In the genomic region with DNA sequence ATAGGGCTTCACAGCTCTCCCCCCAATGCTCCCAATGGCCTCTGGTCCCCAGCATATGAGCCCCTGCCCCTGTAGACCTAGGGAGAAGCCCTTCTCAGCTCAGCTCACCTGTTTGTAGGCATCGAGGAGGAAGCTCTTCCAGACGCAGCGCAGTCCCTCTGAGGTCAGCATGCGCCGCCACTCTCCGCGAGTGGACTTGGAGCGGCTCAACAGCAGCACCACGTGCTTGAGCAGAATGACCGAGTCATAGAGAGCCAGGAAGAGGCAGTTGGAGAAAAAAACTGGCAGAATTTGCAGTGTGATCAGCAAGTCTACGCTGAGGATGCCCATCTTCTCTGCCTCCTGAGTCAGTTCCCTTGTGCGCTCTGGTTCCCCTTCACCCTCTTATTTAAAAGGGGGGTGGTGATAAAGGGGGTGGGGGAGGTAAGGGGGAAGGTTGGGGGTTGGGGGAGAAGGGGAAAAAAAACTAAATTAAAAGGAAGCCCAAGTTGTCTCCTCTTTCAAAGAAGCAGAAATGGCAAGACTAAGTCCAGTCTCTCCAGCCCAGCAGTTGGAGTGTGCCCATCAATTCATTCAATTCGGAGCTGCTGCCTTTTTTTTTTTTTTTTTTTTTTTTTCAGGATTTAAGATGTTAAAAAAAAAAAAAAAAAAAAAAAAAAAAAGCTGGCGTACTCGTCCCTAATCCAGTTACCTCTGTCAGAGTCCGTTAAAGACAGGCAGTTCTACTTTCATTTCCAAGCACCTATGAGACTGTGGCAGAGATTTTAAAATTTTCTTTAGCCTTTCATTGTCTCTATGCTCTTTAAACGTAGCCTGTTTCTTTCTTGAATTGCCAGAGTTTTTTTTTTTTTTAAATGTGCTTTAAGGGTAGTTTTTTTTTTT, we compare ENCODE assay signal across 9 cellular contexts. TPM values are rescaled to one million over a fixed set of nuclear protein-coding genes. Genes with fewer than 3 reads are reported as not detected.
A peak's percentile ranks its signal among the peaks of the same experiment; 100 is the strongest.
DNase-seq lines count a peak whose midpoint lies in the region; ATAC-seq and TF ChIP-seq lines count a peak whose summit lies in the region.
"Had no signal": no experiment of that assay in that cellular context is flagged by ENCODE, and none has a peak within 500 bp of the region (broad histone marks: within the 10 kb centered on the region; RNA-seq: fewer than 3 reads in every experiment).

A gene (minus strand): TSS at position 362 of the 882 bp plus-strand sequence. CDS start 32 bp downstream, at position 330.

- no peaks in the 10 kb centered on the region for H3K9me3 Mint-ChIP-seq in endothelial cell (ENCODE audit: unreplicated experiment)
- H3K9me3 Mint-ChIP-seq: stimulated activated naive CD8-positive, alpha-beta T cell treated with anti-CD3 and anti-CD28 coated beads, Interleukin-15, Interleukin-2, amounts not matched to agents 100 ng/mL and 50 ng/mL, for 24 hours had no signal

- H3K4me3 Mint-ChIP-seq in endothelial cell (ENCODE audit: unreplicated experiment), result no peak within 1 kb of the TSS
- H3K4me3 Mint-ChIP-seq: stimulated activated naive CD8-positive, alpha-beta T cell treated with anti-CD3 and anti-CD28 coated beads, Interleukin-15, Interleukin-2, amounts not matched to agents 100 ng/mL and 50 ng/mL, for 24 hours had no signal

- peaks cover 4% of the 10 kb centered on the region for H3K4me1 Mint-ChIP-seq in endothelial cell (ENCODE audit: unreplicated experiment)

- 0 out of 2 replicates have a peak within 1 kb of the TSS, but pooled peaks have one; percentile 2 for H3K4me3 ChIP-seq in BE2C (ENCODE audit: low read depth, low read length)
- peak within 1 kb of the TSS; percentile 52 for H3K4me3 ChIP-seq in fibroblast of pulmonary artery (replicated peaks; ENCODE audit: low read depth, low read length)
- H3K4me3 ChIP-seq in parathyroid adenoma (ENCODE audit: low read depth, low read length), result peak within 1 kb of the TSS; percentile 30

- H3K27me3 ChIP-seq in BE2C, result no peaks in the 10 kb centered on the region; the same call in 1 of the 2 replicates
- H3K27me3 ChIP-seq in parathyroid adenoma (ENCODE audit: control insufficient read depth, insufficient read depth, low read length), result no peaks in the 10 kb centered on the region

- no peaks in the 10 kb centered on the region for H3K36me3 ChIP-seq in BE2C
- H3K36me3 ChIP-seq in parathyroid adenoma (ENCODE audit: control insufficient read depth, insufficient read depth, low read length), result no peaks in the 10 kb centered on the region

- ATAC-seq in GM19467 (IDR thresholded peaks at IDR 0.05; ENCODE audit: unreplicated experiment), result no peak

- no peaks in the 10 kb centered on the region for H3K4me1 ChIP-seq in BE2C
- no peaks in the 10 kb centered on the region for H3K4me1 ChIP-seq in parathyroid adenoma

- TF ChIP-seq CTCF in BE2C (IDR thresholded peaks at IDR 0.05; ENCODE audit: low read depth, low read length) (no peak), fibroblast of pulmonary artery (IDR thresholded peaks at IDR 0.05; ENCODE audit: low read length, missing control alignments) (no peak), parathyroid adenoma (IDR thresholded peaks at IDR 0.05) (no peak), endothelial cell (IDR thresholded peaks at IDR 0.05; ENCODE audit: unreplicated experiment) (no peak)

- H3K27ac Mint-ChIP-seq in endothelial cell (ENCODE audit: unreplicated experiment), result no peak within 1 kb of the TSS
- H3K27ac Mint-ChIP-seq: stimulated activated naive CD8-positive, alpha-beta T cell treated with anti-CD3 and anti-CD28 coated beads, Interleukin-15, Interleukin-2, amounts not matched to agents 100 ng/mL and 50 ng/mL, for 24 hours had no signal

- DNase-seq in BE2C (no peak), fibroblast of pulmonary artery (ENCODE audit: low read depth) (peak; percentile 35), RKO (ENCODE audit: low spot score) (no peak), endothelial cell (ENCODE audit: low spot score) (no peak), NCI-H524 (lab: John Stamatoyannopoulos, UW) (no peak)

- no peaks in the 10 kb centered on the region for H3K79me2 ChIP-seq in parathyroid adenoma

- no peak within 1 kb of the TSS for H3K9ac ChIP-seq in parathyroid adenoma

- peak within 1 kb of the TSS; percentile 63 for H3K4me2 ChIP-seq in parathyroid adenoma (ENCODE audit: low read length)

- H3K36me3 Mint-ChIP-seq in endothelial cell (ENCODE audit: low read depth, unreplicated experiment), result no peaks in the 10 kb centered on the region

- no peaks in the 10 kb centered on the region for H3K27me3 Mint-ChIP-seq in endothelial cell (ENCODE audit: unreplicated experiment)
- H3K27me3 Mint-ChIP-seq: stimulated activated naive CD8-positive, alpha-beta T cell treated with anti-CD3 and anti-CD28 coated beads, Interleukin-15, Interleukin-2, amounts not matched to agents 100 ng/mL and 50 ng/mL, for 24 hours had no signal

- H2AFZ ChIP-seq in parathyroid adenoma, result peak within 1 kb of the TSS; percentile 34

- no peak within 1 kb of the TSS for H3K27ac ChIP-seq in parathyroid adenoma

- H3K9me3 ChIP-seq in BE2C, result no peaks in the 10 kb centered on the region
- no peaks in the 10 kb centered on the region for H3K9me3 ChIP-seq in parathyroid adenoma (ENCODE audit: control insufficient read depth, low read length)

TF ChIP-seq in PFSK-1, 5 proteins besides CTCF, POLR2A, EP300 and RAD21:
- TF ChIP-seq, protein P1, sequence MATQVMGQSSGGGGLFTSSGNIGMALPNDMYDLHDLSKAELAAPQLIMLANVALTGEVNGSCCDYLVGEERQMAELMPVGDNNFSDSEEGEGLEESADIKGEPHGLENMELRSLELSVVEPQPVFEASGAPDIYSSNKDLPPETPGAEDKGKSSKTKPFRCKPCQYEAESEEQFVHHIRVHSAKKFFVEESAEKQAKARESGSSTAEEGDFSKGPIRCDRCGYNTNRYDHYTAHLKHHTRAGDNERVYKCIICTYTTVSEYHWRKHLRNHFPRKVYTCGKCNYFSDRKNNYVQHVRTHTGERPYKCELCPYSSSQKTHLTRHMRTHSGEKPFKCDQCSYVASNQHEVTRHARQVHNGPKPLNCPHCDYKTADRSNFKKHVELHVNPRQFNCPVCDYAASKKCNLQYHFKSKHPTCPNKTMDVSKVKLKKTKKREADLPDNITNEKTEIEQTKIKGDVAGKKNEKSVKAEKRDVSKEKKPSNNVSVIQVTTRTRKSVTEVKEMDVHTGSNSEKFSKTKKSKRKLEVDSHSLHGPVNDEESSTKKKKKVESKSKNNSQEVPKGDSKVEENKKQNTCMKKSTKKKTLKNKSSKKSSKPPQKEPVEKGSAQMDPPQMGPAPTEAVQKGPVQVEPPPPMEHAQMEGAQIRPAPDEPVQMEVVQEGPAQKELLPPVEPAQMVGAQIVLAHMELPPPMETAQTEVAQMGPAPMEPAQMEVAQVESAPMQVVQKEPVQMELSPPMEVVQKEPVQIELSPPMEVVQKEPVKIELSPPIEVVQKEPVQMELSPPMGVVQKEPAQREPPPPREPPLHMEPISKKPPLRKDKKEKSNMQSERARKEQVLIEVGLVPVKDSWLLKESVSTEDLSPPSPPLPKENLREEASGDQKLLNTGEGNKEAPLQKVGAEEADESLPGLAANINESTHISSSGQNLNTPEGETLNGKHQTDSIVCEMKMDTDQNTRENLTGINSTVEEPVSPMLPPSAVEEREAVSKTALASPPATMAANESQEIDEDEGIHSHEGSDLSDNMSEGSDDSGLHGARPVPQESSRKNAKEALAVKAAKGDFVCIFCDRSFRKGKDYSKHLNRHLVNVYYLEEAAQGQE (IDR thresholded peaks at IDR 0.05; ENCODE audit: insufficient read depth in 1 of 2, low read depth in 2 of 2, low read length in 2 of 2), result no peak
- TF ChIP-seq SIN3A (IDR thresholded peaks at IDR 0.05; ENCODE audit: borderline replicate concordance, insufficient read depth, low read length), result peak; percentile 45; the same call in 1 of the 2 replicates
- TF ChIP-seq POLR2AphosphoS5 (IDR thresholded peaks at IDR 0.05; ENCODE audit: low read depth, low read length), result peak; percentile 8; the same call in 1 of the 2 replicates

RNA-seq across cellular contexts. Expression of the gene that starts here (rescaled TPM):
- not detected for polyA plus RNA-seq in BE2C (2012; ENCODE audit: insufficient read depth, insufficient read length, low read depth)
- polyA plus RNA-seq in PFSK-1 (2012; ENCODE audit: insufficient read length, low read depth), result 41.9 TPM
- total RNA-seq in endothelial cell (ENCODE audit: unreplicated experiment), result 0.10 TPM

Comparison
In these comparisons a context has a peak if more than half of its experiments do, and no peak if none do; other contexts are left out.
1. H3K4me3 ChIP-seq: peak in every context shown above with its lines; median percentile 52 in fibroblast of pulmonary artery; 30 in parathyroid adenoma; 2 in BE2C.